In the genomic region with DNA sequence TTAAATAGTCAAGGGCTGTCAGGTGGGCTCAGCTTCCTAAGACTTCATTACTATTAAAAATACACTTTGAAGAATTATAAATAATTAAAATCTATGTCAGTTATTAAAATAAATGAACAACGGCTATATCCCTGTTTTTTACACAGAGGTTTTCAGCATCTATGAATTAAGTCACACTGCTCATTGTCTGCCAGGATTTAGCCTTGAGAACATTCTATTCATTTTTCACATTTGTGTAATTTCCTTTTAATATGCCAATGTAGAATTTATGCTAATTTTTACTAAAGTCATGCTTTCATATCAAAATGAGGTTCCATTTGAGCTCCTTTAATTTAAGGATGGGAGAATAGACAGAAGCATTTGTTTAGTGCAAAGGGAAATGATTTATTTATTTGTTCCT, we compare ENCODE assay signal across 24 cellular contexts.
"Had no signal": no experiment of that assay in that cellular context is flagged by ENCODE, and none has a peak within 500 bp of the region (broad histone marks: within the 10 kb centered on the region; RNA-seq: fewer than 3 reads in every experiment).

No MANE protein-coding gene starts in this region.

- H3K9me3 Mint-ChIP-seq: effector memory CD8-positive, alpha-beta T cell; neural crest cell had no signal

- H3K4me3 Mint-ChIP-seq: effector memory CD8-positive, alpha-beta T cell; immature natural killer cell; naive thymus-derived CD8-positive, alpha-beta T cell; neural crest cell; stimulated activated naive CD8-positive, alpha-beta T cell treated with anti-CD3 and anti-CD28 coated beads, Interleukin-15, amount 100 ng/mL, for 72 hours had no signal

- H3K36me3 Mint-ChIP-seq: immature natural killer cell; naive thymus-derived CD8-positive, alpha-beta T cell had no signal

- H3K4me1 Mint-ChIP-seq: immature natural killer cell; naive thymus-derived CD8-positive, alpha-beta T cell; stimulated activated naive CD8-positive, alpha-beta T cell treated with anti-CD3 and anti-CD28 coated beads, Interleukin-15, amount 100 ng/mL, for 72 hours had no signal

- H3K27ac ChIP-seq: coronary artery, lower lobe of right lung, neutrophil, parathyroid adenoma, right lobe of liver, suprapubic skin, transverse colon, upper lobe of right lung, uterus had no signal

- H3K79me2 ChIP-seq: parathyroid adenoma had no signal

- H3K4me2 ChIP-seq: smooth muscle cell had no signal

- H3K27me3 Mint-ChIP-seq: effector memory CD8-positive, alpha-beta T cell; stimulated activated naive CD8-positive, alpha-beta T cell treated with anti-CD3 and anti-CD28 coated beads, Interleukin-15, amount 100 ng/mL, for 72 hours had no signal

- H3K27ac Mint-ChIP-seq: effector memory CD8-positive, alpha-beta T cell; immature natural killer cell; progenitor cell of endocrine pancreas; stimulated activated naive CD8-positive, alpha-beta T cell treated with anti-CD3 and anti-CD28 coated beads, Interleukin-15, amount 100 ng/mL, for 72 hours had no signal

- H3K4me1 ChIP-seq: lower lobe of right lung, parathyroid adenoma, right lobe of liver, suprapubic skin, transverse colon, upper lobe of right lung, uterus had no signal

- H3K9me3 ChIP-seq: lower lobe of right lung, neutrophil, right lobe of liver, suprapubic skin, transverse colon, upper lobe of right lung, uterus had no signal

- H3K36me3 ChIP-seq: lower lobe of right lung, neutrophil, right lobe of liver, suprapubic skin, transverse colon, upper lobe of right lung, uterus had no signal

- DNase-seq: effector memory CD8-positive, alpha-beta T cell; foreskin melanocyte; hypothalamus; immature natural killer cell; left ventricle myocardium superior; lower lobe of right lung; naive thymus-derived CD8-positive, alpha-beta T cell; right lobe of liver; stimulated activated CD4-positive, alpha-beta T cell treated with anti-CD3 and anti-CD28 coated beads, Interleukin-12 subunit alpha, Interleukin-12 subunit beta, amount 100 ng/mL, for 4 hours; stimulated activated CD4-positive, alpha-beta T cell treated with anti-CD3 and anti-CD28 coated beads, Interleukin-1b, Interleukin-23, amount 100 ng/mL, for 48 hours; stimulated activated CD4-positive, alpha-beta T cell treated with anti-CD3 and anti-CD28 coated beads, Interleukin-4, amount 100 ng/mL, for 1 hour; stimulated activated CD8-positive, alpha-beta memory T cell treated with anti-CD3 and anti-CD28 coated beads, Interleukin-4, amount 100 ng/mL, for 48 hours; stimulated activated naive CD4-positive, alpha-beta T cell; stimulated activated naive CD8-positive, alpha-beta T cell treated with anti-CD3 and anti-CD28 coated beads, Interleukin-15, amount 100 ng/mL, for 72 hours; transverse colon; upper lobe of right lung; uterus had no signal

- H2AFZ ChIP-seq: parathyroid adenoma had no signal

- H3K9ac ChIP-seq: parathyroid adenoma had no signal

- H3K27me3 ChIP-seq: neutrophil, right lobe of liver, suprapubic skin, transverse colon, upper lobe of right lung, uterus had no signal

- H3K4me3 ChIP-seq: coronary artery, lower lobe of right lung, right lobe of liver, smooth muscle cell, suprapubic skin, transverse colon, upper lobe of right lung, uterus had no signal
